2 cellular contexts compared by ENCODE assay signal in the genomic region with DNA sequence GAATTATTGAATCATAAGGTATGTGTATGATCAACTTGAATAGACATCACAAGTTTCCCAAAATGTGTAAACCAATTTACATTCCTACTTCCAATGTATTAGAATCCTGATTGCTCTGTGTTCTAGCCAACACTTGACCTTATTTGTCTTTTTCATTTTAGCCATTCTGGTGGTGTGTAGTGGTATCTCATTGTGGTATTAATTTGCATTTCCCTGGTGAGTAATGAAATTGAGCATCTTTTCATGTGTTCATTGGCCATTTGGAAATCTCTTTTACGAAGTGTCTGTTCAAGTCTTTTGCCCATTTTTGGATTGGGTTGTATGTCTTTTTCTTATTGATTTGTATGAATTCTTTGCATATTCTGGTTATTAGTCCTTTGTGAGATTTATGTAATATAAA.
A peak's percentile ranks its signal among the peaks of the same experiment; 100 is the strongest.
TF ChIP-seq lines count a peak whose summit lies in the region.

No MANE protein-coding gene starts in this region.

TF ChIP-seq in HepG2, 621 proteins besides CTCF, POLR2A, EP300 and RAD21:
- TF ChIP-seq, protein P1, sequence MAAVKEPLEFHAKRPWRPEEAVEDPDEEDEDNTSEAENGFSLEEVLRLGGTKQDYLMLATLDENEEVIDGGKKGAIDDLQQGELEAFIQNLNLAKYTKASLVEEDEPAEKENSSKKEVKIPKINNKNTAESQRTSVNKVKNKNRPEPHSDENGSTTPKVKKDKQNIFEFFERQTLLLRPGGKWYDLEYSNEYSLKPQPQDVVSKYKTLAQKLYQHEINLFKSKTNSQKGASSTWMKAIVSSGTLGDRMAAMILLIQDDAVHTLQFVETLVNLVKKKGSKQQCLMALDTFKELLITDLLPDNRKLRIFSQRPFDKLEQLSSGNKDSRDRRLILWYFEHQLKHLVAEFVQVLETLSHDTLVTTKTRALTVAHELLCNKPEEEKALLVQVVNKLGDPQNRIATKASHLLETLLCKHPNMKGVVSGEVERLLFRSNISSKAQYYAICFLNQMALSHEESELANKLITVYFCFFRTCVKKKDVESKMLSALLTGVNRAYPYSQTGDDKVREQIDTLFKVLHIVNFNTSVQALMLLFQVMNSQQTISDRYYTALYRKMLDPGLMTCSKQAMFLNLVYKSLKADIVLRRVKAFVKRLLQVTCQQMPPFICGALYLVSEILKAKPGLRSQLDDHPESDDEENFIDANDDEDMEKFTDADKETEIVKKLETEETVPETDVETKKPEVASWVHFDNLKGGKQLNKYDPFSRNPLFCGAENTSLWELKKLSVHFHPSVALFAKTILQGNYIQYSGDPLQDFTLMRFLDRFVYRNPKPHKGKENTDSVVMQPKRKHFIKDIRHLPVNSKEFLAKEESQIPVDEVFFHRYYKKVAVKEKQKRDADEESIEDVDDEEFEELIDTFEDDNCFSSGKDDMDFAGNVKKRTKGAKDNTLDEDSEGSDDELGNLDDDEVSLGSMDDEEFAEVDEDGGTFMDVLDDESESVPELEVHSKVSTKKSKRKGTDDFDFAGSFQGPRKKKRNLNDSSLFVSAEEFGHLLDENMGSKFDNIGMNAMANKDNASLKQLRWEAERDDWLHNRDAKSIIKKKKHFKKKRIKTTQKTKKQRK (IDR thresholded peaks at IDR 0.05; ENCODE audit: low read length): no peak
- peak; percentile 89 for TF ChIP-seq ZNF7 (CRISPR knock-in tag; IDR thresholded peaks at IDR 0.05)
- no peak for TF ChIP-seq MED1 (CRISPR knock-in tag; IDR thresholded peaks at IDR 0.05)

TF ChIP-seq in GM12878, 131 proteins besides CTCF, POLR2A, EP300 and RAD21 (continued from another document):
- TF ChIP-seq, protein P2, sequence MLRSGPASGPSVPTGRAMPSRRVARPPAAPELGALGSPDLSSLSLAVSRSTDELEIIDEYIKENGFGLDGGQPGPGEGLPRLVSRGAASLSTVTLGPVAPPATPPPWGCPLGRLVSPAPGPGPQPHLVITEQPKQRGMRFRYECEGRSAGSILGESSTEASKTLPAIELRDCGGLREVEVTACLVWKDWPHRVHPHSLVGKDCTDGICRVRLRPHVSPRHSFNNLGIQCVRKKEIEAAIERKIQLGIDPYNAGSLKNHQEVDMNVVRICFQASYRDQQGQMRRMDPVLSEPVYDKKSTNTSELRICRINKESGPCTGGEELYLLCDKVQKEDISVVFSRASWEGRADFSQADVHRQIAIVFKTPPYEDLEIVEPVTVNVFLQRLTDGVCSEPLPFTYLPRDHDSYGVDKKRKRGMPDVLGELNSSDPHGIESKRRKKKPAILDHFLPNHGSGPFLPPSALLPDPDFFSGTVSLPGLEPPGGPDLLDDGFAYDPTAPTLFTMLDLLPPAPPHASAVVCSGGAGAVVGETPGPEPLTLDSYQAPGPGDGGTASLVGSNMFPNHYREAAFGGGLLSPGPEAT (IDR thresholded peaks at IDR 0.05; ENCODE audit: low read depth): peak; percentile 11; the same call in 1 of the 2 replicates
- no peak for TF ChIP-seq CHD2 (IDR thresholded peaks at IDR 0.05; ENCODE audit: borderline replicate concordance, low read depth, low read length)
